ENCODE assay signal across 16 cellular contexts in the genomic region with DNA sequence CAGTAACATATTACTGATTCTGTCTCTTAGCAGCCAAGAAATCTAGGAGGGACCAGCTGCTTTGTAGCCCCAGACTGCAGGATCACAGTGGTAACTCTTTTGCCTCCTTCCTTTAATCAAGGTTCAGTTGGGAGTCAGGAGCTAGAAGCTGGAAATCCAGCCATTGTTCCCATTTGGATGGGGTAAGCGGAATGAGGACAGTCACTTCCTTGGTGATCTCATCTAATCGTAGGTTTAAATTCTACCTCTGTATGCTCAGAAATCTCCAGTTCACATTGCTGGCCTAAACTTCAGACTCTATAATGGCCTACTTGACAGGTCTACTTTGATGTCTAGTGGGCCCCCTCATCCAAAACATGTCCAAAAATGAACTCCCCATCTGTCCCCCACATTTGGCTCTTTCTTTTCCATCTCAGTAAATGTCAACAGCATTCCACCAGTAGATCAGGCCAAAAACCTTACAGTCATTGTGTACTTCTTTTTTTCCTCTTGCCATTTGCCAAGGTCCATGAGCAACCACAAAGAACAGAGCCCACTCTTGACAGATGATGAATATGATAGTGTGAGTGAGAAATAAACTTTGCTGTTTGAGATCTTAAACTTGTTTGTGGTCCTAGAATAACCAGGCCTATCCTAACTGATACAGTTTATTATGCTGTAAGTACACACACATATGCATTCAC. TPM values are rescaled to one million over a fixed set of nuclear protein-coding genes. Genes with fewer than 3 reads are reported as not detected.
A peak's percentile ranks its signal among the peaks of the same experiment; 100 is the strongest.
DNase-seq lines count a peak whose midpoint lies in the region; ATAC-seq and TF ChIP-seq lines count a peak whose summit lies in the region.
"Had no signal": no experiment of that assay in that cellular context is flagged by ENCODE, and none has a peak within 500 bp of the region (broad histone marks: within the 10 kb centered on the region; RNA-seq: fewer than 3 reads in every experiment).

No MANE protein-coding gene starts in this region.

- ATAC-seq in GM21619 (IDR thresholded peaks at IDR 0.05; ENCODE audit: unreplicated experiment): no peak
- ATAC-seq: K562 had no signal

- no peak overlapping the region for H3K27ac Mint-ChIP-seq in activated CD4-positive, alpha-beta T cell treated with anti-CD3 and anti-CD28 coated beads, Interleukin-2, amount 10 ng/mL, durations not matched to agents 24 days and 14 days

- no peaks in the 10 kb centered on the region for H3K4me1 Mint-ChIP-seq in activated CD4-positive, alpha-beta T cell treated with anti-CD3 and anti-CD28 coated beads, Interleukin-2, amount 10 ng/mL, durations not matched to agents 24 days and 14 days

- intact Hi-C loops in activated CD4-positive, alpha-beta T cell treated with anti-CD3 and anti-CD28 coated beads, Interleukin-2, amount 10 ng/mL, durations not matched to agents 24 days and 14 days (cut with micrococcal nuclease): no loop called here

- DNase-seq in activated CD4-positive, alpha-beta T cell treated with anti-CD3 and anti-CD28 coated beads, Interleukin-2, amount 10 ng/mL, durations not matched to agents 24 days and 14 days: peak; percentile 31
- no peak for DNase-seq in activated CD4-positive, alpha-beta T cell treated with anti-CD3 and anti-CD28 coated beads, Interleukin-2, amount 50 U/mL, for 48 hours
- DNase-seq in amniotic epithelial cell (ENCODE audit: low read depth) (peak; percentile 42), fibroblast of the aortic adventitia (ENCODE audit: low read depth) (peak; percentile 66), iPS-NIHi11 (ENCODE audit: low spot score) (no peak), 8988T (no peak), hypothalamus (lab: John Stamatoyannopoulos, UW) (no peak)
- DNase-seq: HCEC 1CT, MV-4-11, NCI-H1417, NCI-H187 treated with DMSO at 0.1 percent for 48 hours, NCI-H2171, NCI-H446, OCI-M1 had no signal

- no peak overlapping the region for H3K4me3 ChIP-seq in fibroblast of the aortic adventitia (ENCODE audit: low read depth, low read length)
- H3K4me3 ChIP-seq: K562 had no signal

- TF ChIP-seq CTCF in fibroblast of the aortic adventitia (IDR thresholded peaks at IDR 0.05; ENCODE audit: insufficient read depth, low read length): no peak

- no peak overlapping the region for H3K4me3 Mint-ChIP-seq in activated CD4-positive, alpha-beta T cell treated with anti-CD3 and anti-CD28 coated beads, Interleukin-2, amount 10 ng/mL, durations not matched to agents 24 days and 14 days

- H3K27me3 Mint-ChIP-seq in activated CD4-positive, alpha-beta T cell treated with anti-CD3 and anti-CD28 coated beads, Interleukin-2, amount 10 ng/mL, durations not matched to agents 24 days and 14 days: peaks cover 6% of the 10 kb centered on the region

- H3K36me3 Mint-ChIP-seq in activated CD4-positive, alpha-beta T cell treated with anti-CD3 and anti-CD28 coated beads, Interleukin-2, amount 10 ng/mL, durations not matched to agents 24 days and 14 days (ENCODE audit: low read depth): no peaks in the 10 kb centered on the region

- no peaks in the 10 kb centered on the region for H3K9me3 Mint-ChIP-seq in activated CD4-positive, alpha-beta T cell treated with anti-CD3 and anti-CD28 coated beads, Interleukin-2, amount 10 ng/mL, durations not matched to agents 24 days and 14 days

RNA-seq across cellular contexts. Expression of a gene that starts 40.1 kb away (rescaled TPM):
- 0.40 and 0.45 TPM in 2 replicates for total RNA-seq in activated CD4-positive, alpha-beta T cell treated with anti-CD3 and anti-CD28 coated beads, Interleukin-2, amount 10 ng/mL, durations not matched to agents 24 days and 14 days
- 21.5 and 47.0 TPM in 2 replicates for total RNA-seq in fibroblast of the aortic adventitia (ENCODE audit: low replicate concordance)

Comparison
In these comparisons a context has a peak if more than half of its experiments do, and no peak if none do; other contexts are left out.
1. DNase-seq: peak in activated CD4-positive, alpha-beta T cell treated with anti-CD3 and anti-CD28 coated beads, Interleukin-2, amount 10 ng/mL, durations not matched to agents 24 days and 14 days (single experiment), amniotic epithelial cell (single experiment) and fibroblast of the aortic adventitia (single experiment); none in activated CD4-positive, alpha-beta T cell treated with anti-CD3 and anti-CD28 coated beads, Interleukin-2, amount 50 U/mL, for 48 hours (0 of 2), iPS-NIHi11 (single experiment), 8988T (single experiment) and hypothalamus (0 of 51).
2. RNA of a gene that starts 40.1 kb away (total RNA-seq): 21.5 to 47.0 TPM in fibroblast of the aortic adventitia; 0.40 to 0.45 TPM in activated CD4-positive, alpha-beta T cell treated with anti-CD3 and anti-CD28 coated beads, Interleukin-2, amount 10 ng/mL, durations not matched to agents 24 days and 14 days; every median in the first group is over 10 times any median in the second.